In genomic region chr1:153936011-153936802, GRCh38 we compare ENCODE assay signal across 23 cellular contexts. TPM values are rescaled to one million over a fixed set of nuclear protein-coding genes. Genes with fewer than 3 reads are reported as not detected.
DNase-seq lines count a peak whose midpoint lies in the region; ATAC-seq and TF ChIP-seq lines count a peak whose summit lies in the region.
"Had no signal": no experiment of that assay in that cellular context is flagged by ENCODE, and none has a peak within 500 bp of the region (broad histone marks: within the 10 kb centered on the region; RNA-seq: fewer than 3 reads in every experiment).

No MANE protein-coding gene starts in this region.

- CTCF ChIA-PET in WTC11 (lab: Charles Lee) = no interaction called here

- DNase-seq in T-helper 1 cell (no peak), WTC11 (ENCODE audit: low spot score) (no peak), immature natural killer cell (no peak), NCI-H2227 treated with DMSO at 0.1 percent for 48 hours (lab: John Stamatoyannopoulos, UW) (no peak), hippocampal formation (lab: John Stamatoyannopoulos, UW) (no peak)
- DNase-seq in stimulated activated effector memory CD8-positive, alpha-beta T cell treated with anti-CD3 and anti-CD28 coated beads, Interleukin-12 subunit alpha, Interleukin-12 subunit beta, amount 100 ng/mL, for 72 hours (ENCODE audit: low spot score in 2 of 2) = no peak
- DNase-seq: activated CD4-positive, alpha-beta T cell treated with anti-CD3 and anti-CD28 coated beads, Interleukin-2, amount 50 U/mL, for 4 hours; activated CD4-positive, CD25-positive, alpha-beta regulatory T cell; amygdala; COR-L47; DMS79; NCI-H1930; NCI-H226; NCI-H774; nephron progenitor cell; stimulated activated CD4-positive, alpha-beta T cell treated with anti-CD3 and anti-CD28 coated beads, Interleukin-15, amount 100 ng/mL, for 24 hours; stomach; T1000; transverse colon had no signal

- no peaks in the 10 kb centered on the region for H3K9me3 Mint-ChIP-seq in T-helper 1 cell treated with Interleukin-12 subunit alpha and Interleukin-12 subunit beta and Interleukin-4 antibody, amounts not matched to agents 30 μg/mL and 1 μg/mL, for 36 hours
- no peaks in the 10 kb centered on the region for H3K9me3 Mint-ChIP-seq in WTC11
- no peaks in the 10 kb centered on the region for H3K9me3 Mint-ChIP-seq in immature natural killer cell
- H3K9me3 Mint-ChIP-seq in stimulated activated effector memory CD8-positive, alpha-beta T cell treated with anti-CD3 and anti-CD28 coated beads, Interleukin-12 subunit alpha, Interleukin-12 subunit beta, amount 100 ng/mL, for 72 hours = no peaks in the 10 kb centered on the region
- H3K9me3 Mint-ChIP-seq: nephron progenitor cell had no signal

- peaks cover 10% of the 10 kb centered on the region for H3K4me1 Mint-ChIP-seq in T-helper 1 cell treated with Interleukin-12 subunit alpha and Interleukin-12 subunit beta and Interleukin-4 antibody, amounts not matched to agents 30 μg/mL and 1 μg/mL, for 36 hours (ENCODE audit: low read depth)
- H3K4me1 Mint-ChIP-seq in WTC11 (no peaks in the 10 kb centered on the region), immature natural killer cell (peaks cover 17 to 30% of the 10 kb centered on the region in 2 donors)
- H3K4me1 Mint-ChIP-seq in stimulated activated effector memory CD8-positive, alpha-beta T cell treated with anti-CD3 and anti-CD28 coated beads, Interleukin-12 subunit alpha, Interleukin-12 subunit beta, amount 100 ng/mL, for 72 hours = peaks cover 33% of the 10 kb centered on the region
- H3K4me1 Mint-ChIP-seq: nephron progenitor cell had no signal

- peak overlapping the region; percentile 6 for H3K27ac Mint-ChIP-seq in T-helper 1 cell treated with Interleukin-12 subunit alpha and Interleukin-12 subunit beta and Interleukin-4 antibody, amounts not matched to agents 30 μg/mL and 1 μg/mL, for 36 hours
- peak overlapping the region; percentile 28; the same call in 1 of the 2 replicates for H3K27ac Mint-ChIP-seq in WTC11
- peak overlapping the region in 5 of 6 donors; percentile 16 to 64 (median 30) for H3K27ac Mint-ChIP-seq in immature natural killer cell
- H3K27ac Mint-ChIP-seq in stimulated activated effector memory CD8-positive, alpha-beta T cell treated with anti-CD3 and anti-CD28 coated beads, Interleukin-12 subunit alpha, Interleukin-12 subunit beta, amount 100 ng/mL, for 72 hours = peak overlapping the region; percentile 48
- H3K27ac Mint-ChIP-seq: nephron progenitor cell, progenitor cell of endocrine pancreas had no signal

- peaks cover 59% of the 10 kb centered on the region for H3K36me3 Mint-ChIP-seq in T-helper 1 cell treated with Interleukin-12 subunit alpha and Interleukin-12 subunit beta and Interleukin-4 antibody, amounts not matched to agents 30 μg/mL and 1 μg/mL, for 36 hours (ENCODE audit: low read depth)
- peaks cover 63% of the 10 kb centered on the region for H3K36me3 Mint-ChIP-seq in WTC11
- peaks cover 9 to 57% (median 13%) of the 10 kb centered on the region in 3 donors for H3K36me3 Mint-ChIP-seq in immature natural killer cell
- peaks cover 99% of the 10 kb centered on the region for H3K36me3 Mint-ChIP-seq in stimulated activated effector memory CD8-positive, alpha-beta T cell treated with anti-CD3 and anti-CD28 coated beads, Interleukin-12 subunit alpha, Interleukin-12 subunit beta, amount 100 ng/mL, for 72 hours

- POLR2A ChIA-PET in WTC11 (lab: Charles Lee) = no interaction called here

- H3K4me3 Mint-ChIP-seq in T-helper 1 cell treated with Interleukin-12 subunit alpha and Interleukin-12 subunit beta and Interleukin-4 antibody, amounts not matched to agents 30 μg/mL and 1 μg/mL, for 36 hours = no peak overlapping the region
- H3K4me3 Mint-ChIP-seq in WTC11 (no peak overlapping the region), immature natural killer cell (peak overlapping the region in 1 of 5 donors; percentile 50)
- no peak overlapping the region for H3K4me3 Mint-ChIP-seq in stimulated activated effector memory CD8-positive, alpha-beta T cell treated with anti-CD3 and anti-CD28 coated beads, Interleukin-12 subunit alpha, Interleukin-12 subunit beta, amount 100 ng/mL, for 72 hours
- H3K4me3 Mint-ChIP-seq: nephron progenitor cell had no signal

- no peak for TF ChIP-seq CTCF in WTC11 (IDR thresholded peaks at IDR 0.05)

- no peak for ATAC-seq in WTC11
- no peak for ATAC-seq in stimulated activated effector memory CD8-positive, alpha-beta T cell treated with anti-CD3 and anti-CD28 coated beads, Interleukin-12 subunit alpha, Interleukin-12 subunit beta, amount 100 ng/mL, for 72 hours
- ATAC-seq in GM21717 (IDR thresholded peaks at IDR 0.05; ENCODE audit: unreplicated experiment) = no peak
- ATAC-seq: sciatic nerve had no signal

- no peaks in the 10 kb centered on the region for H3K27me3 Mint-ChIP-seq in T-helper 1 cell treated with Interleukin-12 subunit alpha and Interleukin-12 subunit beta and Interleukin-4 antibody, amounts not matched to agents 30 μg/mL and 1 μg/mL, for 36 hours (ENCODE audit: low read depth)
- H3K27me3 Mint-ChIP-seq in WTC11 (ENCODE audit: low read depth) = no peaks in the 10 kb centered on the region
- H3K27me3 Mint-ChIP-seq in immature natural killer cell (ENCODE audit: low read depth in 3 of 3) = peaks cover 0 to 2% (median 1%) of the 10 kb centered on the region in 3 donors
- H3K27me3 Mint-ChIP-seq: progenitor cell of endocrine pancreas had no signal

TF ChIP-seq in WTC11, 78 proteins besides CTCF, POLR2A, EP300 and RAD21:
- TF ChIP-seq E2F1 (CRISPR knock-in tag; IDR thresholded peaks at IDR 0.05) = no peak
- TF ChIP-seq ZNF423 (CRISPR knock-in tag; IDR thresholded peaks at IDR 0.05) = no peak
- no peak for TF ChIP-seq KAT7 (CRISPR knock-in tag; IDR thresholded peaks at IDR 0.05; ENCODE audit: borderline replicate concordance)
- TF ChIP-seq ZNF138 (CRISPR knock-in tag; conservative IDR thresholded peaks at IDR 0.05) = no peak
- TF ChIP-seq CREB1 (CRISPR knock-in tag; IDR thresholded peaks at IDR 0.05) = no peak
- TF ChIP-seq SMAD3 (CRISPR knock-in tag; IDR thresholded peaks at IDR 0.05; ENCODE audit: borderline replicate concordance) = no peak
- TF ChIP-seq ZNF232 (CRISPR knock-in tag; IDR thresholded peaks at IDR 0.05) = no peak
- TF ChIP-seq ZNF671 (CRISPR knock-in tag; IDR thresholded peaks at IDR 0.05) = no peak
- no peak for TF ChIP-seq ELF4 (CRISPR knock-in tag; IDR thresholded peaks at IDR 0.05; ENCODE audit: low read depth)
- TF ChIP-seq RELA (CRISPR knock-in tag; IDR thresholded peaks at IDR 0.05; ENCODE audit: borderline replicate concordance) = no peak
- TF ChIP-seq, protein P1, sequence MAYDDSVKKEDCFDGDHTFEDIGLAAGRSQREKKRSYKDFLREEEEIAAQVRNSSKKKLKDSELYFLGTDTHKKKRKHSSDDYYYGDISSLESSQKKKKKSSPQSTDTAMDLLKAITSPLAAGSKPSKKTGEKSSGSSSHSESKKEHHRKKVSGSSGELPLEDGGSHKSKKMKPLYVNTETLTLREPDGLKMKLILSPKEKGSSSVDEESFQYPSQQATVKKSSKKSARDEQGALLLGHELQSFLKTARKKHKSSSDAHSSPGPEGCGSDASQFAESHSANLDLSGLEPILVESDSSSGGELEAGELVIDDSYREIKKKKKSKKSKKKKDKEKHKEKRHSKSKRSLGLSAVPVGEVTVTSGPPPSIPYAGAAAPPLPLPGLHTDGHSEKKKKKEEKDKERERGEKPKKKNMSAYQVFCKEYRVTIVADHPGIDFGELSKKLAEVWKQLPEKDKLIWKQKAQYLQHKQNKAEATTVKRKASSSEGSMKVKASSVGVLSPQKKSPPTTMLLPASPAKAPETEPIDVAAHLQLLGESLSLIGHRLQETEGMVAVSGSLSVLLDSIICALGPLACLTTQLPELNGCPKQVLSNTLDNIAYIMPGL (CRISPR knock-in tag; IDR thresholded peaks at IDR 0.05) = no peak
- TF ChIP-seq HMGA2 (CRISPR knock-in tag; IDR thresholded peaks at IDR 0.05) = no peak
- no peak for TF ChIP-seq SP1 (CRISPR knock-in tag; conservative IDR thresholded peaks at IDR 0.05)

RNA-seq across cellular contexts. Expression of gene DENND4B, which starts 10.3 kb away (rescaled TPM):
- 88.9 to 93.9 TPM (median 93.1 TPM) in 3 replicates for total RNA-seq in WTC11 (2021)
- 10 to 100 TPM in 2 of 3 donors, 1 to 10 TPM in 1; 9.9 to 37.1 (median 11.5) TPM for polyA plus RNA-seq in immature natural killer cell

RNA-seq across cellular contexts. Expression of gene GATAD2B, which starts 13.4 kb away (rescaled TPM):
- 42.1 to 46.9 TPM (median 44.5 TPM) in 3 replicates for total RNA-seq in WTC11 (2021)
- 1 to 10 TPM; 1.3 to 5.5 (median 2.1) TPM for polyA plus RNA-seq in immature natural killer cell

RNA-seq across cellular contexts. Expression of gene CRTC2, which starts 22.2 kb away (rescaled TPM):
- total RNA-seq in WTC11 (2021) = 34.7 to 43.7 TPM (median 38.1 TPM) in 3 replicates
- polyA plus RNA-seq in immature natural killer cell = 10 to 100 TPM; 13.0 to 31.2 (median 19.3) TPM

RNA-seq across cellular contexts. Expression of gene SLC39A1, which starts 27.1 kb away (rescaled TPM):
- 185 to 204 TPM (median 193 TPM) in 3 replicates for total RNA-seq in WTC11 (2021)
- 10 to 100 TPM; 52.3 to 84.8 (median 54.6) TPM for polyA plus RNA-seq in immature natural killer cell

RNA-seq across cellular contexts. Expression of gene CREB3L4, which starts 31.5 kb away (rescaled TPM):
- 33.1 to 35.2 TPM (median 34.6 TPM) in 3 replicates for total RNA-seq in WTC11 (2021)
- polyA plus RNA-seq in immature natural killer cell = 10 to 100 TPM; 10.0 to 17.6 (median 15.2) TPM
